ENCODE assay signal across 9 cellular contexts in the genomic region with DNA sequence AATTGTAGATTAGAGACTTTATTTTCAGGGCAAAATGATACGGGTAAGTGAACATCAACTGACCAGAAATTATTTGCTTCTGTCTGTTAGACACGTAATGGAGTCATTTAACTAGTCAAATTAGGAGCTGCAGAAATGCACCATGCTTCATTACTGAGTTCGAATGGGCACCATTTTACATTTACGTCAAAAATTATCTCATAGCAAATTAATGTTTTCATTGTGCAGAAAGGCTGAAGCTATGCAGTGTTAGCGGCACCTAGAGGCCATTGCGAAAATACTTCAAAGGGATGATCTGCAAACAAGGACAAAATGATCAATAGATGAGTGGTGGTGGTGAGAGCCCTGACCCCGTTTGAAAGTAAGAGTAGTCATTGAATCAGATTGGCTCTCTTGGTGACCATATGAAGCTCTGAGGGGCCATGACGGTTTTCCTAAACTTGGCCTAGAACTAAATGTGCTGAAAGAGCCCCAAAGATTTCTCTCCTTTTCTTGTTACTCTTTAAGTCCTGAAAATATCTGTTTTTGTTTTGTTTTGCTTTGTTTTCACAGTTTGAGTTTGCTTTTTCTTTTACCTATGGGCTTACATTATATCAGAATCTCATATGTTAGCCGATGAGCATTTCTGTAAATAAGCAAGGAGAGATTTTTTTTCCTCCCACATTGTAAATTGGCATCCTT.
DNase-seq lines count a peak whose midpoint lies in the region; ATAC-seq and TF ChIP-seq lines count a peak whose summit lies in the region.
"Had no signal": no experiment of that assay in that cellular context is flagged by ENCODE, and none has a peak within 500 bp of the region (broad histone marks: within the 10 kb centered on the region; RNA-seq: fewer than 3 reads in every experiment).

No MANE protein-coding gene starts in this region.

- in situ Hi-C loops in GM13976 (cut with MboI; ENCODE audit: low sequenced_read_pairs, unreplicated experiment): loop anchor here (25.0 kb wide), 2 partner anchors 788 to 888 kb away; no protein-coding TSS in a partner anchor

- no peaks in the 10 kb centered on the region for H4K20me1 ChIP-seq in hepatocyte (ENCODE audit: insufficient read depth, poor library complexity, severe bottlenecking)

- H3K36me3 ChIP-seq in CD4-positive, CD25-positive, alpha-beta regulatory T cell (ENCODE audit: control insufficient read depth, insufficient read depth, low read length): no peaks in the 10 kb centered on the region
- no peaks in the 10 kb centered on the region for H3K36me3 ChIP-seq in adrenal gland (replicated peaks in 1 of 2)
- H3K36me3 ChIP-seq in hepatocyte (replicated peaks; ENCODE audit: insufficient read depth, low read depth): no peaks in the 10 kb centered on the region

- no peak overlapping the region for H3K27ac Mint-ChIP-seq in CD4-positive, CD25-positive, alpha-beta regulatory T cell
- H3K27ac Mint-ChIP-seq: naive thymus-derived CD4-positive, alpha-beta T cell had no signal

- H3K9me2 ChIP-seq in hepatocyte (replicated peaks; ENCODE audit: insufficient read depth): no peaks in the 10 kb centered on the region

- H3K4me1 Mint-ChIP-seq in CD4-positive, CD25-positive, alpha-beta regulatory T cell: no peaks in the 10 kb centered on the region
- H3K4me1 Mint-ChIP-seq: naive thymus-derived CD4-positive, alpha-beta T cell had no signal

- no peak overlapping the region for H3K27ac ChIP-seq in CD4-positive, CD25-positive, alpha-beta regulatory T cell (ENCODE audit: insufficient read depth, low read length, poor library complexity, severe bottlenecking)
- H3K27ac ChIP-seq in adrenal gland (no peak overlapping the region), hepatocyte (no peak overlapping the region)

- H3K4me1 ChIP-seq in CD4-positive, CD25-positive, alpha-beta regulatory T cell (ENCODE audit: control insufficient read depth, insufficient read depth, low read length, poor library complexity, severe bottlenecking): no peaks in the 10 kb centered on the region
- no peaks in the 10 kb centered on the region for H3K4me1 ChIP-seq in adrenal gland (replicated peaks in 1 of 2)
- no peaks in the 10 kb centered on the region for H3K4me1 ChIP-seq in hepatocyte (ENCODE audit: insufficient read depth)

- H3K27me3 ChIP-seq in CD4-positive, CD25-positive, alpha-beta regulatory T cell (ENCODE audit: control insufficient read depth, insufficient read depth, low read length): no peaks in the 10 kb centered on the region
- no peaks in the 10 kb centered on the region for H3K27me3 ChIP-seq in adrenal gland
- peaks cover 40% of the 10 kb centered on the region for H3K27me3 ChIP-seq in hepatocyte

- TF ChIP-seq POLR2A in adrenal gland (IDR thresholded peaks at IDR 0.05): no peak

- no peaks in the 10 kb centered on the region for H3K9me3 Mint-ChIP-seq in CD4-positive, CD25-positive, alpha-beta regulatory T cell
- H3K9me3 Mint-ChIP-seq: naive thymus-derived CD4-positive, alpha-beta T cell had no signal

- H3K36me3 Mint-ChIP-seq in CD4-positive, CD25-positive, alpha-beta regulatory T cell: no peaks in the 10 kb centered on the region
- H3K36me3 Mint-ChIP-seq: naive thymus-derived CD4-positive, alpha-beta T cell had no signal

- H2AFZ ChIP-seq in hepatocyte: no peak overlapping the region

- no peak overlapping the region for H3K4me3 ChIP-seq in CD4-positive, CD25-positive, alpha-beta regulatory T cell (ENCODE audit: low read depth, low read length)
- H3K4me3 ChIP-seq in adrenal gland: no peak overlapping the region
- no peak overlapping the region for H3K4me3 ChIP-seq in hepatocyte

- no peaks in the 10 kb centered on the region for H3K79me2 ChIP-seq in hepatocyte

- ATAC-seq in CD4-positive, CD25-positive, alpha-beta regulatory T cell (ENCODE audit: low read depth in 2 of 2): peak in 1 of 2 donors; percentile 44
- ATAC-seq in GM19324 (IDR thresholded peaks at IDR 0.05; ENCODE audit: low FRiP score, unreplicated experiment) (no peak), HG03460 (IDR thresholded peaks at IDR 0.05; ENCODE audit: unreplicated experiment) (no peak)
- ATAC-seq: naive thymus-derived CD4-positive, alpha-beta T cell had no signal

- no peaks in the 10 kb centered on the region for H3K9me3 ChIP-seq in CD4-positive, CD25-positive, alpha-beta regulatory T cell (ENCODE audit: control insufficient read depth in 2 of 2, low read length in 2 of 2)
- H3K9me3 ChIP-seq in adrenal gland (replicated peaks in 1 of 3): no peaks in the 10 kb centered on the region
- H3K9me3 ChIP-seq in hepatocyte (ENCODE audit: low read depth): no peaks in the 10 kb centered on the region

- peak; percentile 66 for TF ChIP-seq CTCF in GM13976 (IDR thresholded peaks at IDR 0.05; ENCODE audit: borderline replicate concordance, control extremely low read depth, extremely low read depth, insufficient read depth, missing control alignments)
- peak; percentile 75 to 82 (median 78) for TF ChIP-seq CTCF in adrenal gland (IDR thresholded peaks at IDR 0.05)
- TF ChIP-seq CTCF in hepatocyte (IDR thresholded peaks at IDR 0.05; ENCODE audit: poor library complexity): peak; percentile 87

- intact Hi-C loops in adrenal gland (cut with DNase I): loop anchor here in 1 of 2 donors (5.0 kb wide), 1 partner anchor 428 kb away; no protein-coding TSS in a partner anchor

- H3K4me2 ChIP-seq in hepatocyte: peak overlapping the region; percentile 8

- peak in 2 of 3 donors; percentile 6 to 59 for DNase-seq in CD4-positive, CD25-positive, alpha-beta regulatory T cell
- DNase-seq in GM13976 (ENCODE audit: low spot score) (peak; percentile 74), NCI-H446 treated with DMSO at 0.1 percent for 48 hours (lab: John Stamatoyannopoulos, UW) (peak; percentile 74), adrenal gland (peak in 6 of 7 donors; percentile 41 to 78 (median 60)), hepatocyte (ENCODE audit: low spot score) (peak; percentile 66)
- DNase-seq in stimulated activated CD4-positive, alpha-beta T cell treated with anti-CD3 and anti-CD28 coated beads, TNF-alpha, amount 100 ng/mL, for 48 hours (ENCODE audit: low read depth in 3 of 3): peak in 2 of 3 donors; percentile 7 to 11

- 11 to 17% (median 14%) methylated on average over 9 of the region's 9 CpGs for WGBS in adrenal gland, 4 donors
- 15% methylated on average over 9 of the region's 9 CpGs for WGBS in hepatocyte (ENCODE audit: low lambda C conversion rate, missing lambda C conversion rate)

- H3K27me3 Mint-ChIP-seq in CD4-positive, CD25-positive, alpha-beta regulatory T cell: peaks cover 28% of the 10 kb centered on the region

- no peak overlapping the region for H3K4me3 Mint-ChIP-seq in CD4-positive, CD25-positive, alpha-beta regulatory T cell
- H3K4me3 Mint-ChIP-seq: naive thymus-derived CD4-positive, alpha-beta T cell had no signal

Comparison
In these comparisons a context has a peak if more than half of its experiments do, and no peak if none do; other contexts are left out.
1. DNase-seq: peak in every context shown above with its lines; median percentile 74 in GM13976; 74 in NCI-H446 treated with DMSO at 0.1 percent for 48 hours; 66 in hepatocyte; 60 in adrenal gland; 32 in CD4-positive, CD25-positive, alpha-beta regulatory T cell; 9 in stimulated activated CD4-positive, alpha-beta T cell treated with anti-CD3 and anti-CD28 coated beads, TNF-alpha, amount 100 ng/mL, for 48 hours.